In genomic region chr6:20830576-20830975, GRCh38 we compare ENCODE assay signal across 15 cellular contexts.
DNase-seq lines count a peak whose midpoint lies in the region; ATAC-seq and TF ChIP-seq lines count a peak whose summit lies in the region.
"Had no signal": no experiment of that assay in that cellular context is flagged by ENCODE, and none has a peak within 500 bp of the region (broad histone marks: within the 10 kb centered on the region; RNA-seq: fewer than 3 reads in every experiment).

No MANE protein-coding gene starts in this region.

- H3K4me1 Mint-ChIP-seq in neural crest cell = peaks cover 17% of the 10 kb centered on the region
- H3K4me1 Mint-ChIP-seq: B cell had no signal

- peak; percentile 6 for DNase-seq in NCI-H446 treated with DMSO at 0.1 percent for 48 hours (lab: John Stamatoyannopoulos, UW)
- peak; percentile 61 for DNase-seq in astrocyte of the spinal cord (ENCODE audit: low read depth, low spot score)
- no peak for DNase-seq in neural crest cell (ENCODE audit: low read depth, low spot score)
- DNase-seq in stromal cell of bone marrow (ENCODE audit: low read depth) = peak; percentile 14
- DNase-seq in OCI-M1 (lab: John Stamatoyannopoulos, UW) = no peak
- DNase-seq in caudate nucleus (lab: John Stamatoyannopoulos, UW) = no peak
- DNase-seq: Calu3; CD8-positive, alpha-beta T cell; DMS79 treated with DMSO at 0.1 percent for 48 hours; EL; HCEC 1CT had no signal

- no peak overlapping the region for H3K27ac ChIP-seq in caudate nucleus (ENCODE audit: low read depth, low read length)
- H3K27ac ChIP-seq: BLaER1 treated with 17β-estradiol and CSF1 and Interleukin-3, amounts not matched to agents 10 nM and 100 nM had no signal

- no peak overlapping the region for H3K4me3 ChIP-seq in astrocyte of the spinal cord (ENCODE audit: low read depth, low read length)
- H3K4me3 ChIP-seq: BLaER1 treated with 17β-estradiol and CSF1 and Interleukin-3, amounts not matched to agents 10 nM and 100 nM; GM23338 had no signal

- H3K27ac Mint-ChIP-seq in neural crest cell (ENCODE audit: unreplicated experiment) = peak overlapping the region; percentile 14
- H3K27ac Mint-ChIP-seq: B cell; CD8-positive, alpha-beta T cell; GM23338 had no signal

- TF ChIP-seq CTCF in astrocyte of the spinal cord (IDR thresholded peaks at IDR 0.05; ENCODE audit: low read depth, low read length) (no peak), neural crest cell (conservative IDR thresholded peaks at IDR 0.05) (no peak)

- no peaks in the 10 kb centered on the region for H3K36me3 Mint-ChIP-seq in neural crest cell (ENCODE audit: low read depth)

- in situ Hi-C loops in astrocyte of the spinal cord (cut with HindIII; ENCODE audit: low sequenced_read_pairs) = no loop called here

- no peak overlapping the region for H3K4me3 Mint-ChIP-seq in neural crest cell
- H3K4me3 Mint-ChIP-seq: B cell; CD8-positive, alpha-beta T cell; GM23338 had no signal

- H3K9me3 Mint-ChIP-seq in neural crest cell = peaks cover 2% of the 10 kb centered on the region
- H3K9me3 Mint-ChIP-seq: CD8-positive, alpha-beta T cell; GM23338 had no signal

- ATAC-seq in GM18520 (IDR thresholded peaks at IDR 0.05; ENCODE audit: unreplicated experiment) = no peak
- ATAC-seq: CD8-positive, alpha-beta T cell; GM23338 had no signal

- H3K27me3 Mint-ChIP-seq in neural crest cell (ENCODE audit: low read depth) = no peaks in the 10 kb centered on the region
- H3K27me3 Mint-ChIP-seq: B cell had no signal

Comparison
In these comparisons a context has a peak if more than half of its experiments do, and no peak if none do; other contexts are left out.
1. DNase-seq: peak in NCI-H446 treated with DMSO at 0.1 percent for 48 hours (single experiment), astrocyte of the spinal cord (single experiment) and stromal cell of bone marrow (single experiment); none in neural crest cell (single experiment), OCI-M1 (single experiment) and caudate nucleus (0 of 61).